10 cellular contexts compared by ENCODE assay signal in the genomic region with DNA sequence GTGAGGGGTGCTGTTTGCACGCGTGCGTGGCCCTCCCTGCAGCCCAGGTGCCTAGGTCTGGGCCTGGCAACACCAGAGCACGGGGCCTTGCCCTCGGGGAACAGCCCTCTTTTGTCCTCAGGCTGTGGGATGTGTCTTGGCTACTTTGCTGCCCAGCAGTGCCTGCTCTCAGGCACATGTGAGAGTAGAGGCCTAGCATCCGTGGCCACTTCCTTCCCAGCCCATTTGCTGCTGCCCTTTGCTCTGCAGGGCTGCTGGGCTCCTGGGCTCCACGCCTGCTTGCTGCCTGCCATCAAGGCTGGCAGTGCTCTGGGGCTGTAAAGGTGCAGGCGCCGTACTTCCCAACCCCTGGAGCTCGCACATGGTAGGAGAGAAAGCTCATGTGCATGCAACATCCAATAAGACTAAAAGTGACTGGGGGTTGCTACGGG. TPM values are rescaled to one million over a fixed set of nuclear protein-coding genes. Genes with fewer than 3 reads are reported as not detected.
A peak's percentile ranks its signal among the peaks of the same experiment; 100 is the strongest.
DNase-seq lines count a peak whose midpoint lies in the region; ATAC-seq and TF ChIP-seq lines count a peak whose summit lies in the region.
"Had no signal": no experiment of that assay in that cellular context is flagged by ENCODE, and none has a peak within 500 bp of the region (broad histone marks: within the 10 kb centered on the region; RNA-seq: fewer than 3 reads in every experiment).

No MANE protein-coding gene starts in this region.

- intact Hi-C loops in Panc1 (cut with micrococcal nuclease; ENCODE audit: unreplicated experiment): no loop called here
- intact Hi-C loops in dorsolateral prefrontal cortex (cut with DNase I): no loop called here
- intact Hi-C loops in tibial artery (cut with DNase I; ENCODE audit: low total_unique reads): no loop called here

- H3K27me3 ChIP-seq in Panc1 (ENCODE audit: control insufficient read depth, insufficient read depth, low read length): no peaks in the 10 kb centered on the region
- H3K27me3 ChIP-seq in dorsolateral prefrontal cortex: no peaks in the 10 kb centered on the region
- H3K27me3 ChIP-seq in muscle layer of colon (ENCODE audit: control insufficient read depth in 1 of 2, insufficient read depth in 2 of 2, low read length in 2 of 2): no peaks in the 10 kb centered on the region
- H3K27me3 ChIP-seq in tibial artery: no peaks in the 10 kb centered on the region
- H3K27me3 ChIP-seq: MG63 had no signal

- H3K9ac ChIP-seq in muscle layer of colon (ENCODE audit: low read length): no peak overlapping the region

- H3K9me3 ChIP-seq in Panc1 (ENCODE audit: control insufficient read depth, insufficient read depth, low read depth, low read length) (no peaks in the 10 kb centered on the region), muscle layer of colon (ENCODE audit: low read length) (no peaks in the 10 kb centered on the region), tibial artery (no peaks in the 10 kb centered on the region)
- H3K9me3 ChIP-seq: MG63 had no signal

- H3K36me3 ChIP-seq in Panc1 (ENCODE audit: control insufficient read depth, insufficient read depth, low read length): peaks cover 40% of the 10 kb centered on the region
- H3K36me3 ChIP-seq in muscle layer of colon (ENCODE audit: insufficient read depth, low read length): peaks cover 31% of the 10 kb centered on the region
- peaks cover 12 to 36% (median 29%) of the 10 kb centered on the region in 3 donors for H3K36me3 ChIP-seq in tibial artery

- H3K4me1 ChIP-seq in Panc1 (ENCODE audit: control insufficient read depth, insufficient read depth, low read length) (peaks cover 100% of the 10 kb centered on the region), muscle layer of colon (ENCODE audit: insufficient read depth, low read length) (peaks cover 68% of the 10 kb centered on the region), tibial artery (peaks cover 20 to 100% (median 99%) of the 10 kb centered on the region in 4 donors)

- CTCF ChIA-PET in Panc1 (lab: Charles Lee): no interaction called here

- H3K27ac ChIP-seq in Panc1 (ENCODE audit: low read length) (peak overlapping the region; percentile 98), dorsolateral prefrontal cortex (peak overlapping the region in 57 of 59 donors; percentile 21 to 94 (median 80)), muscle layer of colon (ENCODE audit: low read depth, low read length) (peak overlapping the region; percentile 27), tibial artery (peak overlapping the region; percentile 91 to 94)

- BruUV-seq in Panc1 (replicated peaks; lab: Mats Ljungman, UMichigan): no TSS peak

- in situ Hi-C loops in Panc1 (cut with HindIII; ENCODE audit: low pct_unique_long_range_greater_than_20kb, low sequenced_read_pairs): no loop called here

- no peak for TF ChIP-seq CTCF in Panc1 (IDR thresholded peaks at IDR 0.05)
- TF ChIP-seq CTCF in dorsolateral prefrontal cortex (IDR thresholded peaks at IDR 0.05 in 54 of 56, conservative IDR thresholded peaks at IDR 0.05 in 2 of 56; ENCODE audit: low read depth in 1 of 56, partially characterized antibody in 56 of 56): no peak
- TF ChIP-seq CTCF in tibial artery (IDR thresholded peaks at IDR 0.05): no peak

- no peak for ATAC-seq in Panc1
- ATAC-seq: GM12878 had no signal

- DNase-seq in Panc1 (ENCODE audit: low read depth, low spot score) (no peak), dorsolateral prefrontal cortex (no peak), tibial artery (no peak), GM19240 (ENCODE audit: insufficient read length, low spot score) (no peak), DMS153 treated with DMSO at 0.1 percent for 48 hours (lab: John Stamatoyannopoulos, UW; ENCODE audit: unreplicated experiment) (no peak), activated T-cell treated with anti-CD3 and anti-CD28 coated beads for 4 hours (no peak)
- DNase-seq: MG63 had no signal

- POLR2A ChIA-PET in Panc1 (lab: Charles Lee): interaction anchor here (0.6 kb wide), 1 partner anchor 36 kb away, joined by 12 read pairs; no protein-coding TSS in a partner anchor

- H3K4me3 ChIP-seq in Panc1 (ENCODE audit: low read depth in 2 of 2, low read length in 2 of 2): no peak overlapping the region
- no peak overlapping the region for H3K4me3 ChIP-seq in dorsolateral prefrontal cortex
- H3K4me3 ChIP-seq in muscle layer of colon (ENCODE audit: low read depth in 1 of 2, low read length in 2 of 2): no peak overlapping the region
- H3K4me3 ChIP-seq in tibial artery: no peak overlapping the region
- H3K4me3 ChIP-seq: GM12878, MG63 had no signal

RNA-seq across cellular contexts. Expression of a gene that starts 46.6 kb away (rescaled TPM):
- 58.5 TPM for total RNA-seq in Panc1 (2021; ENCODE audit: unreplicated experiment)
- polyA plus RNA-seq in Panc1 (2012; ENCODE audit: insufficient read length): 81.4 TPM
- 1 to 10 TPM in 55 of 120 experiments, under 1 TPM in 32, not detected in 33; 0.19 to 3.0 (median 1.2) TPM for total RNA-seq in dorsolateral prefrontal cortex
- total RNA-seq: RPMI7951 had no signal

RNA-seq across cellular contexts. Expression of a gene that starts 50.2 kb away (rescaled TPM):
- 3,297 TPM for total RNA-seq in Panc1 (2021; ENCODE audit: unreplicated experiment)
- 5,405 TPM for polyA plus RNA-seq in Panc1 (2012; ENCODE audit: insufficient read length)
- total RNA-seq in dorsolateral prefrontal cortex: 100 to 1,000 TPM; 271 to 539 (median 377) TPM

Comparison
In these comparisons a context has a peak if more than half of its experiments do, and no peak if none do; other contexts are left out.
1. H3K27ac ChIP-seq: peak in every context shown above with its lines; median percentile 98 in Panc1; 92 in tibial artery; 80 in dorsolateral prefrontal cortex; 27 in muscle layer of colon.
2. RNA of a gene that starts 46.6 kb away (total RNA-seq): 58.5 TPM in Panc1 (single experiment); 0.19 to 3.0 TPM in dorsolateral prefrontal cortex; every median in the first group is over 10 times any median in the second.